ENCODE assay signal across 15 cellular contexts in the genomic region with DNA sequence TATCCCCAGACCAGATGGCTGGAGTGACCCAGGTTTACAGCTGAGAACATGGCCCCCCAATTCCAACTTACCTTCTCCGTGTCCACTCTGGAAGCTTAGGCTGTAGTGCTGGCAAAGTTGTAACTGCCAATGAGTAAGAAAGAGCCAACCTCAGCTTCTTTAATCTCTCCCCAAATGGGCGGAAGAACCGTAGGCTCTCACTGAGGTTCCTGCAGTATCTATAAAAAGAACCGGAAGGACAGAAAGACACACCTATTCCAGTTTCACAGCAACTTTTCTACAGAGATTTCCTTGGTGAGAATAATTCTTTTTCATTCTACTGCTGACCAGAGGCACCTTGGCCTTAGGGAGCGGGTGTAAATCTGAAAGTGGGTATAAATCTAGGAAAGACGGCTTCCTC. TPM values are rescaled to one million over a fixed set of nuclear protein-coding genes. Genes with fewer than 3 reads are reported as not detected.
DNase-seq lines count a peak whose midpoint lies in the region; ATAC-seq and TF ChIP-seq lines count a peak whose summit lies in the region.
"Had no signal": no experiment of that assay in that cellular context is flagged by ENCODE, and none has a peak within 500 bp of the region (broad histone marks: within the 10 kb centered on the region; RNA-seq: fewer than 3 reads in every experiment).

A gene (minus strand): TSS at position 135 of the 400 bp plus-strand sequence. CDS start 1,786 bp downstream, outside the sequence.

- no peak within 1 kb of the TSS for H3K56ac ChIP-seq in IMR-90 (ENCODE audit: extremely low read depth, insufficient read depth, low read length)

- H3K36me3 ChIP-seq in IMR-90 (ENCODE audit: control insufficient read depth, insufficient read depth, low read length), result peaks cover 2% of the 10 kb centered on the region
- no peaks in the 10 kb centered on the region for H3K36me3 ChIP-seq in prostate gland

- H2AFZ ChIP-seq in IMR-90 (replicated peaks; ENCODE audit: low read length, poor library complexity), result no peak within 1 kb of the TSS
- H2AFZ ChIP-seq: GM23248 had no signal

- dilution Hi-C loops in IMR-90 (cut with HindIII; ENCODE audit: low sequenced_read_pairs, unreplicated experiment), result no loop called here

- H3K9me1 ChIP-seq in IMR-90 (ENCODE audit: insufficient read depth, low read length), result 0 out of 2 replicates have a peak, but pooled peaks cover 6% of the 10 kb centered on the region

- H3K4me1 ChIP-seq in IMR-90 (ENCODE audit: control insufficient read depth, insufficient read depth, low read length) (no peaks in the 10 kb centered on the region), prostate gland (replicated peaks) (no peaks in the 10 kb centered on the region)

- H3K27ac Mint-ChIP-seq in type B pancreatic cell, result peak within 1 kb of the TSS; percentile 71
- no peak within 1 kb of the TSS for H3K27ac Mint-ChIP-seq in activated T-helper 17 cell treated with anti-CD3 and anti-CD28 coated beads, Interleukin-2, amount 50 U/mL, for 72 hours
- H3K27ac Mint-ChIP-seq: B cell; CD4-positive, alpha-beta T cell had no signal

- no peaks in the 10 kb centered on the region for H4K20me1 ChIP-seq in IMR-90 (ENCODE audit: insufficient read depth, low read length)

- no peak for DNase-seq in IMR-90
- DNase-seq in left colon, result no peak
- no peak for DNase-seq in type B pancreatic cell (ENCODE audit: extremely low spot score, unreplicated experiment)
- no peak for DNase-seq in prostate gland (ENCODE audit: low spot score)
- no peak for DNase-seq in NCI-H774 (lab: John Stamatoyannopoulos, UW)
- DNase-seq: C1 segment of cervical spinal cord; Calu3; CD4-positive, alpha-beta T cell; DMS 273 treated with DMSO at 0.1 percent for 48 hours; GM23248 had no signal

- no CpG with 5 or more reads among the region's 6 CpGs for WGBS in IMR-90 (ENCODE audit: extremely low coverage in 2 of 2, insufficient read length in 1 of 2), 2 experiments
- 84% methylated on average over 6 of the region's 6 CpGs for WGBS in prostate gland

- no peaks in the 10 kb centered on the region for H3K27me3 Mint-ChIP-seq in type B pancreatic cell
- H3K27me3 Mint-ChIP-seq in activated T-helper 17 cell treated with anti-CD3 and anti-CD28 coated beads, Interleukin-2, amount 50 U/mL, for 72 hours, result peaks cover 3% of the 10 kb centered on the region

- H4K8ac ChIP-seq in IMR-90 (ENCODE audit: low read depth in 2 of 2, low read length in 2 of 2), result no peak within 1 kb of the TSS

- H2BK15ac ChIP-seq in IMR-90 (ENCODE audit: low read depth, low read length), result no peak within 1 kb of the TSS

- no peak within 1 kb of the TSS for H2BK20ac ChIP-seq in IMR-90 (ENCODE audit: low read depth, low read length)

- H3K4ac ChIP-seq in IMR-90 (ENCODE audit: low read depth, low read length), result no peak within 1 kb of the TSS

- H3K36me3 Mint-ChIP-seq in type B pancreatic cell, result peaks cover 11% of the 10 kb centered on the region
- no peaks in the 10 kb centered on the region for H3K36me3 Mint-ChIP-seq in activated T-helper 17 cell treated with anti-CD3 and anti-CD28 coated beads, Interleukin-2, amount 50 U/mL, for 72 hours (ENCODE audit: low read depth)

- ATAC-seq in IMR-90 (ENCODE audit: low read depth) (no peak), esophagus mucosa (peak; percentile 70), left colon (peak; percentile 29)
- no peak for ATAC-seq in activated T-helper 17 cell treated with anti-CD3 and anti-CD28 coated beads, Interleukin-2, amount 50 U/mL, for 72 hours (replicated peaks)
- ATAC-seq: HCT116 had no signal

- H2AK5ac ChIP-seq in IMR-90 (ENCODE audit: low read depth, low read length), result no peak within 1 kb of the TSS

- H3K79me1 ChIP-seq in IMR-90 (ENCODE audit: low read depth in 1 of 2, low read length in 2 of 2), result no peaks in the 10 kb centered on the region

- no peak within 1 kb of the TSS for H2BK5ac ChIP-seq in IMR-90 (ENCODE audit: low read depth, low read length, poor library complexity, severe bottlenecking)

- H3K4me1 Mint-ChIP-seq in type B pancreatic cell (ENCODE audit: unreplicated experiment), result no peaks in the 10 kb centered on the region
- H3K4me1 Mint-ChIP-seq in activated T-helper 17 cell treated with anti-CD3 and anti-CD28 coated beads, Interleukin-2, amount 50 U/mL, for 72 hours, result no peaks in the 10 kb centered on the region
- H3K4me1 Mint-ChIP-seq: B cell had no signal

- no peak within 1 kb of the TSS for H3K14ac ChIP-seq in IMR-90 (replicated peaks; ENCODE audit: low read depth, low read length)

- H3K27me3 ChIP-seq in IMR-90 (ENCODE audit: control insufficient read depth, insufficient read depth, low read length) (no peaks in the 10 kb centered on the region), prostate gland (replicated peaks; ENCODE audit: insufficient read depth) (no peaks in the 10 kb centered on the region)

- H3K4me3 Mint-ChIP-seq in type B pancreatic cell, result peak within 1 kb of the TSS; percentile 48
- H3K4me3 Mint-ChIP-seq in activated T-helper 17 cell treated with anti-CD3 and anti-CD28 coated beads, Interleukin-2, amount 50 U/mL, for 72 hours, result no peak within 1 kb of the TSS
- H3K4me3 Mint-ChIP-seq: B cell; CD4-positive, alpha-beta T cell had no signal

- TF ChIP-seq POLR2A in IMR-90 (IDR thresholded peaks at IDR 0.05; ENCODE audit: low read depth, low read length) (no peak), prostate gland (IDR thresholded peaks at IDR 0.05) (no peak)

- peaks cover 11% of the 10 kb centered on the region for H3K9me3 Mint-ChIP-seq in type B pancreatic cell
- H3K9me3 Mint-ChIP-seq in activated T-helper 17 cell treated with anti-CD3 and anti-CD28 coated beads, Interleukin-2, amount 50 U/mL, for 72 hours, result no peaks in the 10 kb centered on the region
- H3K9me3 Mint-ChIP-seq: CD4-positive, alpha-beta T cell had no signal

- no peak within 1 kb of the TSS for H3K18ac ChIP-seq in IMR-90 (ENCODE audit: low read depth, low read length)

- in situ Hi-C loops in IMR-90 (cut with MboI; ENCODE audit: low sequenced_read_pairs), result no loop called here

- CTCF ChIA-PET in IMR-90 (lab: Yijun Ruan, JAX), result no interaction called here

- H4K91ac ChIP-seq in IMR-90 (ENCODE audit: insufficient read depth, low read depth, low read length), result no peak within 1 kb of the TSS

- no peak for TF ChIP-seq CTCF in IMR-90 (conservative IDR thresholded peaks at IDR 0.05; ENCODE audit: low read depth, low read length)
- no peak for TF ChIP-seq CTCF in type B pancreatic cell (conservative IDR thresholded peaks at IDR 0.05)
- TF ChIP-seq CTCF in prostate gland (IDR thresholded peaks at IDR 0.05), result no peak

- no peak within 1 kb of the TSS for H3K23ac ChIP-seq in IMR-90 (ENCODE audit: low read depth, low read length)

- no peak within 1 kb of the TSS for H3K4me2 ChIP-seq in IMR-90 (ENCODE audit: low read depth, low read length)

- no peak for TF ChIP-seq RAD21 in IMR-90 (IDR thresholded peaks at IDR 0.05; ENCODE audit: low read length)

- POLR2A ChIA-PET in IMR-90 (lab: Charles Lee; ENCODE audit: unreplicated experiment), result no interaction called here

- no TSS peak for BruUV-seq in IMR-90 (replicated peaks; lab: Mats Ljungman, UMichigan)

- H4K5ac ChIP-seq in IMR-90 (ENCODE audit: low read depth, low read length), result no peak within 1 kb of the TSS

- no peak within 1 kb of the TSS for H2BK120ac ChIP-seq in IMR-90 (ENCODE audit: low read depth, low read length)

- H3K4me3 ChIP-seq in IMR-90 (ENCODE audit: insufficient read depth, low read depth, low read length), result no peak within 1 kb of the TSS
- H3K4me3 ChIP-seq in prostate gland, result no peak within 1 kb of the TSS
- H3K4me3 ChIP-seq: GM23248 had no signal

- H3K9me3 ChIP-seq in IMR-90 (ENCODE audit: control insufficient read depth, insufficient read depth, low read length) (no peaks in the 10 kb centered on the region), prostate gland (no peaks in the 10 kb centered on the region)

- H3K27ac ChIP-seq in IMR-90 (ENCODE audit: insufficient read depth, low read length), result no peak within 1 kb of the TSS
- H3K27ac ChIP-seq in prostate gland, result no peak within 1 kb of the TSS
- H3K27ac ChIP-seq: GM23248 had no signal

- intact Hi-C loops in IMR-90 (cut with micrococcal nuclease) (no loop called here), left colon (cut with DNase I, micrococcal nuclease) (no loop called here), prostate gland (cut with DNase I) (no loop called here)

- H2AK9ac ChIP-seq in IMR-90 (replicated peaks; ENCODE audit: low read depth, low read length, poor library complexity), result no peak within 1 kb of the TSS

- H3K9ac ChIP-seq in IMR-90 (ENCODE audit: low read depth, low read length), result no peak within 1 kb of the TSS
- H3K9ac ChIP-seq: GM23248 had no signal

TF ChIP-seq in IMR-90, 13 proteins besides CTCF, POLR2A, EP300 and RAD21:
- TF ChIP-seq, protein P1, sequence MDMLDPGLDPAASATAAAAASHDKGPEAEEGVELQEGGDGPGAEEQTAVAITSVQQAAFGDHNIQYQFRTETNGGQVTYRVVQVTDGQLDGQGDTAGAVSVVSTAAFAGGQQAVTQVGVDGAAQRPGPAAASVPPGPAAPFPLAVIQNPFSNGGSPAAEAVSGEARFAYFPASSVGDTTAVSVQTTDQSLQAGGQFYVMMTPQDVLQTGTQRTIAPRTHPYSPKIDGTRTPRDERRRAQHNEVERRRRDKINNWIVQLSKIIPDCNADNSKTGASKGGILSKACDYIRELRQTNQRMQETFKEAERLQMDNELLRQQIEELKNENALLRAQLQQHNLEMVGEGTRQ (IDR thresholded peaks at IDR 0.05; ENCODE audit: low read depth, low read length), result no peak
- TF ChIP-seq RCOR1 (IDR thresholded peaks at IDR 0.05; ENCODE audit: insufficient replicate concordance, low read length) (no peak), RFX5 (IDR thresholded peaks at IDR 0.05; ENCODE audit: low read depth, low read length) (no peak), CEBPB (IDR thresholded peaks at IDR 0.05; ENCODE audit: low read depth, low read length) (0 out of 2 replicates have a peak, but pooled peaks have one; percentile 25)

RNA-seq across cellular contexts. Expression of the gene that starts here (rescaled TPM):
- total RNA-seq in IMR-90 (2012; rRNA removed) (not detected in 2 replicates), esophagus mucosa (not detected), left colon (under 1 TPM in 1 of 2 donors, not detected in 1; 0.28 TPM), type B pancreatic cell (ENCODE audit: low replicate concordance) (5.5 TPM in 1 of 2 replicates, not detected in the other), prostate gland (not detected)
- not detected in 2 replicates for polyA plus RNA-seq in IMR-90 (2012; rRNA removed)
- polyA plus RNA-seq in IMR-90 (2012; cell fraction: cytosol; rRNA removed), result not detected in 2 replicates
- polyA plus RNA-seq in IMR-90 (2012; cell fraction: nucleus; rRNA removed; ENCODE audit: low replicate concordance), result not detected in 2 replicates
- not detected for total RNA-seq in activated T-helper 17 cell treated with anti-CD3 and anti-CD28 coated beads, Interleukin-2, amount 50 U/mL, for 72 hours
- total RNA-seq: Calu3; CD4-positive, alpha-beta T cell; Daoy; GM23248 had no signal
- polyA plus RNA-seq: GM23248 had no signal

Comparison
In these comparisons a context has a peak if more than half of its experiments do, and no peak if none do; other contexts are left out.
1. Peak in ATAC-seq in esophagus mucosa; RNA of the gene not detected or under 1 TPM.
2. Peak in ATAC-seq in left colon; RNA of the gene not detected or under 1 TPM.